26 cellular contexts compared by ENCODE assay signal in the genomic region with DNA sequence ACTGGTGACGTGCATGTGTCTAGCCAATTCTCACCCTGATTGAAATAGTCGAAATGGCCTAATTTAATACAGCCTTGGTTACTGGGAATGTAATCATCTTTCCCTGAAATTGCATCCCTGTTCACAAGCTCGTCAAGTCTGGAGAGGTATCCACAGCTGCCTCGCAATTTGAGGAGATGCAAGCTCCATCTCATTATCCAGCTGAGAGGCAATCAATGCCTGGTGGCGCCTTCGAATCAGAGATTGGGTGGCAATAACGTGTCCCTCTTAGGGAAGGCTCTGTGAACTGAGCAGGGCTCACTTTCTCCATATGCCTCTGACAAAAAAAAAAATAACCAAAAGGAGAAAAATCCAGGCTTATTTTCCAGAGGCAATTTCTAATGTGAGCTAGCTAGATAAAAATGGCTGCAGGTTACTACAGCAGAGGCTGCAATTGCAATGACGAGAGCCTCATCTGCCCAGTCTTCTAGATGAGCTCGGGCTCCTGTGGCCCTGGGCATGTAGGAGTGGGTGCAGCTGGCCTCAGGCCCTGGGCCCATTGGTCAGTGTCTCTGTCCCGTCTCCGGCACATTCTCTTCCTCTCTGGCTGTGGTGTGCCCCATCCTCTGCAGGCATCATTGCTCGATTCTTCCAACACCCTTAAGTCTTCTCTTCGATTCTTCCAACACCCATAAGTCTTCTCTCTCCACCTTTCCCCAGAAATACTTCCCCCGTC.
"Had no signal": no experiment of that assay in that cellular context is flagged by ENCODE, and none has a peak within 500 bp of the region (broad histone marks: within the 10 kb centered on the region; RNA-seq: fewer than 3 reads in every experiment).

No MANE protein-coding gene starts in this region.

- DNase-seq: activated CD4-positive, alpha-beta T cell treated with anti-CD3 and anti-CD28 coated beads for 48 hours; activated CD4-positive, alpha-beta T cell treated with anti-CD3 and anti-CD28 coated beads, Interleukin-2, amount 50 U/mL, for 48 hours; activated CD4-positive, CD25-positive, alpha-beta regulatory T cell treated with anti-CD3 and anti-CD28 coated beads, Interleukin-2, amount 50 U/mL, for 72 hours; activated CD8-positive, alpha-beta memory T cell treated with anti-CD3 and anti-CD28 coated beads, Interleukin-2, amount 10 ng/mL, durations not matched to agents 7 days and 5 days; activated effector memory CD4-positive, alpha-beta T cell treated with Interleukin-2 at 50 U/mL for 16 hours; activated naive CD4-positive, alpha-beta T cell; activated naive CD8-positive, alpha-beta T cell treated with anti-CD3 and anti-CD28 coated beads, Interleukin-2, amount 50 U/mL, for 24 hours; activated T-cell treated with anti-CD3 and anti-CD28 coated beads, Interleukin-2, amount 50 U/mL, for 24 hours; amniotic stem cell; body of pancreas; KG1; NCI-H1048; NCI-H1694; NCI-H2081; NCI-H510A treated with DMSO at 0.1 percent for 48 hours; NCI-H82; PC-9; SHP77 treated with DMSO at 0.1 percent for 48 hours; T-helper 17 cell; T-helper 9 cell had no signal

- H3K36me3 Mint-ChIP-seq: activated CD8-positive, alpha-beta memory T cell treated with anti-CD3 and anti-CD28 coated beads, Interleukin-2, amount 10 ng/mL, durations not matched to agents 7 days and 5 days; activated naive CD4-positive, alpha-beta T cell treated with anti-CD3 and anti-CD28 coated beads, Interleukin-2, amount 50 U/mL, for 24 hours; IgD-negative memory B cell; WTC11 had no signal

- H3K27ac Mint-ChIP-seq: activated CD8-positive, alpha-beta memory T cell treated with anti-CD3 and anti-CD28 coated beads, Interleukin-2, amount 10 ng/mL, durations not matched to agents 7 days and 5 days; activated naive CD4-positive, alpha-beta T cell treated with anti-CD3 and anti-CD28 coated beads, Interleukin-2, amount 50 U/mL, for 24 hours; activated naive CD8-positive, alpha-beta T cell treated with anti-CD3 and anti-CD28 coated beads, Interleukin-2, amount 50 U/mL, for 24 hours; activated T-cell treated with anti-CD3 and anti-CD28 coated beads, Interleukin-2, amount 50 U/mL, for 24 hours; activated T-helper 1 cell treated with anti-CD3 and anti-CD28 coated beads, Interleukin-12 subunit alpha, Interleukin-12 subunit beta, Interleukin-2, Interleukin-4 antibody, amounts not matched to agents 30 ng/mL and 10 ng/mL and 1 ng/mL, durations not matched to agents 14 hours and 24 hours and 36 hours; IgD-negative memory B cell; T-helper 17 cell; WTC11 had no signal

- H3K4me3 Mint-ChIP-seq: activated CD8-positive, alpha-beta memory T cell treated with anti-CD3 and anti-CD28 coated beads, Interleukin-2, amount 10 ng/mL, durations not matched to agents 7 days and 5 days; activated naive CD4-positive, alpha-beta T cell treated with anti-CD3 and anti-CD28 coated beads, Interleukin-2, amount 50 U/mL, for 24 hours; activated naive CD8-positive, alpha-beta T cell treated with anti-CD3 and anti-CD28 coated beads, Interleukin-2, amount 50 U/mL, for 24 hours; activated T-cell treated with anti-CD3 and anti-CD28 coated beads, Interleukin-2, amount 50 U/mL, for 24 hours; activated T-helper 1 cell treated with anti-CD3 and anti-CD28 coated beads, Interleukin-12 subunit alpha, Interleukin-12 subunit beta, Interleukin-2, Interleukin-4 antibody, amounts not matched to agents 30 ng/mL and 10 ng/mL and 1 ng/mL, durations not matched to agents 14 hours and 24 hours and 36 hours; central memory CD8-positive, alpha-beta T cell; IgD-negative memory B cell; T-helper 17 cell; WTC11 had no signal

- H3K9me3 Mint-ChIP-seq: activated naive CD4-positive, alpha-beta T cell treated with anti-CD3 and anti-CD28 coated beads, Interleukin-2, amount 50 U/mL, for 24 hours had no signal

- H3K27me3 Mint-ChIP-seq: activated CD8-positive, alpha-beta memory T cell treated with anti-CD3 and anti-CD28 coated beads, Interleukin-2, amount 10 ng/mL, durations not matched to agents 7 days and 5 days; activated naive CD4-positive, alpha-beta T cell treated with anti-CD3 and anti-CD28 coated beads, Interleukin-2, amount 50 U/mL, for 24 hours; activated naive CD8-positive, alpha-beta T cell treated with anti-CD3 and anti-CD28 coated beads, Interleukin-2, amount 50 U/mL, for 24 hours; activated T-cell treated with anti-CD3 and anti-CD28 coated beads, Interleukin-2, amount 50 U/mL, for 24 hours; central memory CD8-positive, alpha-beta T cell; IgD-negative memory B cell; T-helper 17 cell had no signal

- ATAC-seq: activated CD8-positive, alpha-beta memory T cell treated with anti-CD3 and anti-CD28 coated beads, Interleukin-2, amount 10 ng/mL, durations not matched to agents 7 days and 5 days; activated naive CD8-positive, alpha-beta T cell treated with anti-CD3 and anti-CD28 coated beads, Interleukin-2, amount 50 U/mL, for 24 hours; body of pancreas; T-helper 17 cell; WTC11 had no signal

- H3K4me1 Mint-ChIP-seq: activated CD8-positive, alpha-beta memory T cell treated with anti-CD3 and anti-CD28 coated beads, Interleukin-2, amount 10 ng/mL, durations not matched to agents 7 days and 5 days; activated naive CD4-positive, alpha-beta T cell treated with anti-CD3 and anti-CD28 coated beads, Interleukin-2, amount 50 U/mL, for 24 hours; activated naive CD8-positive, alpha-beta T cell treated with anti-CD3 and anti-CD28 coated beads, Interleukin-2, amount 50 U/mL, for 24 hours; central memory CD8-positive, alpha-beta T cell; T-helper 17 cell; WTC11 had no signal

- H3K4me3 ChIP-seq: ascending aorta, body of pancreas, PC-9 had no signal

- H2AFZ ChIP-seq: PC-9 had no signal

- H3K9me3 ChIP-seq: ascending aorta, body of pancreas had no signal

- H3K4me2 ChIP-seq: PC-9 had no signal

- H3K27me3 ChIP-seq: ascending aorta, body of pancreas had no signal

- H3K36me3 ChIP-seq: ascending aorta had no signal

- H3K27ac ChIP-seq: ascending aorta, body of pancreas, PC-9 had no signal
